In genomic region chr4:1786544-1787362, GRCh38 we compare ENCODE assay signal across 23 cellular contexts. TPM values are rescaled to one million over a fixed set of nuclear protein-coding genes. Genes with fewer than 3 reads are reported as not detected.
"Had no signal": no experiment of that assay in that cellular context is flagged by ENCODE, and none has a peak within 500 bp of the region (broad histone marks: within the 10 kb centered on the region; RNA-seq: fewer than 3 reads in every experiment).

No MANE protein-coding gene starts in this region.

- H3K27me3 ChIP-seq: adrenal gland, ascending aorta, colonic mucosa, hepatocyte, thyroid gland had no signal

- H3K4me1 ChIP-seq: ascending aorta, colonic mucosa, prostate gland had no signal

- ATAC-seq: activated CD8-positive, alpha-beta memory T cell treated with anti-CD3 and anti-CD28 coated beads, Interleukin-2, amount 10 ng/mL, durations not matched to agents 7 days and 5 days; activated CD8-positive, alpha-beta T cell treated with anti-CD3 and anti-CD28 coated beads for 36 hours; effector memory CD8-positive, alpha-beta T cell; esophagus mucosa; natural killer cell; stimulated activated naive CD8-positive, alpha-beta T cell treated with anti-CD3 and anti-CD28 coated beads, Interleukin-15, Interleukin-2, amounts not matched to agents 100 U/mL and 50 U/mL, for 24 hours had no signal

- H3K4me3 ChIP-seq: adrenal gland, ascending aorta, colonic mucosa, dorsolateral prefrontal cortex, hepatocyte, left ventricle myocardium inferior, prostate gland, thyroid gland had no signal

- H3K9me3 ChIP-seq: adrenal gland, ascending aorta, colonic mucosa, left ventricle myocardium inferior, prostate gland, thyroid gland had no signal

- DNase-seq: activated CD4-positive, alpha-beta T cell treated with anti-CD3 and anti-CD28 coated beads, Interleukin-2, amount 10 ng/mL, durations not matched to agents 7 days and 5 days; activated CD4-positive, CD25-positive, alpha-beta regulatory T cell treated with anti-CD3 and anti-CD28 coated beads, Interleukin-2, amount 50 U/mL, for 72 hours; activated CD8-positive, alpha-beta memory T cell treated with anti-CD3 and anti-CD28 coated beads, Interleukin-2, amount 10 ng/mL, durations not matched to agents 7 days and 5 days; activated CD8-positive, alpha-beta T cell treated with anti-CD3 and anti-CD28 coated beads for 36 hours; activated effector memory CD4-positive, alpha-beta T cell treated with anti-CD3 and anti-CD28 coated beads, Interleukin-2, amount 50 U/mL, for 16 hours; activated T-cell treated with anti-CD3 and anti-CD28 coated beads for 4 hours; adrenal gland; colonic mucosa; dorsolateral prefrontal cortex; effector memory CD8-positive, alpha-beta T cell; glutamatergic neuron; kidney glomerular epithelial cell; left ventricle myocardium inferior; midbrain; natural killer cell; stimulated activated CD4-positive, alpha-beta T cell treated with anti-CD3 and anti-CD28 coated beads, Interleukin-4, amount 100 ng/mL, for 24 hours; stimulated activated naive CD8-positive, alpha-beta T cell treated with anti-CD3 and anti-CD28 coated beads, Interleukin-15, Interleukin-2, amounts not matched to agents 100 U/mL and 50 U/mL, for 24 hours; thyroid gland had no signal

- H3K27ac ChIP-seq: adrenal gland, ascending aorta, colonic mucosa, hepatocyte, left ventricle myocardium inferior, prostate gland, thyroid gland, VCaP had no signal

- H3K36me3 ChIP-seq: adrenal gland, ascending aorta, colonic mucosa, left ventricle myocardium inferior, prostate gland, thyroid gland had no signal

RNA-seq across cellular contexts. Expression of gene FGFR3, which starts 6.3 kb away (rescaled TPM):
- total RNA-seq: natural killer cell had no signal
